ENCODE assay signal across 8 cellular contexts in the genomic region with DNA sequence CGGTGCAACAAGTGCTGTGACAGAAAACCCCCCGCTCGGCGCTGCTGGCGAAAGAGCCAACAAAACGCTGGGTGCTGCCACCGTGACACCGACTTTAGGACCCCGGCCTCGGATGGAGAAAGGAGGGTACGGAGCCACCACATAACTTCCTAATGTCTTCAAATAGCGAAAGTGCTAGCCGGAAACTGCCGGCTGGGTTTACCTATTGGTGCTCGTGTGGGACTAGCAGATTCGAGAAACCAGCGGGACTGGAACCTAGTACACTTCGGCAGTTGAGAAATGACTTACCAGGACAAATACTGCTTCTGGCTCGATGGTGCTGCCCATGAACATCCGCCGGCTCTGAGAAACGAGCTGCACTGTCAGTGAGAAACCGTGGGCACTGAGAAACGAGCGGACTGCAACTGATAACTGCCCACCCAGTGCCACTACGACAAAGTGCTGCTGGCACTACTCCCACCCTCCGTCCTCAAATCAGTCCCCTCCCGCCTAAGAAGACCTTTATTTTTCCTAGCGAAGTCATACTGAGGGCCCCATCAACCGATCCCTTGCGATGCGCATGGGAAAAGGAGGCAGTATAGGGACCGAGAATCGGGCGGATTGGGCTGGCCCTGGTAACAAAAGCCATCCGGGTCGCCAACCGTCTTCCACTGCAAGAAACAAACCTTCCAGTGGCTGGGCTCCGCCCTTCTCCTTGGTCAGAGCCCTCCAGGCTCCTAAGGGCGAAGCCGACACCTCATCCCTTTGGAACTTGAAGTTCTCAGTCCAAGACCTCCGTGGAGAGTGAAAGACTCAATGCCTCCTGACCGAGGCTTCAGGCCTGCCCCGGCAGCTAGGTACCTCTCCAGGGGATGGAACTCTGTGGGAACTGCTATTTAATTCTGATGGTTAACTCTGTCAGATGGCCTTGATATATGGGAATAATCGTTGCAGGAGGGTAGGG. TPM values are rescaled to one million over a fixed set of nuclear protein-coding genes. Genes with fewer than 3 reads are reported as not detected.
DNase-seq lines count a peak whose midpoint lies in the region; ATAC-seq and TF ChIP-seq lines count a peak whose summit lies in the region.

No MANE protein-coding gene starts in this region.

- DNase-seq in AG08396 (ENCODE audit: low spot score) (peak; percentile 73), NCI-H510A (lab: John Stamatoyannopoulos, UW) (peak; percentile 66), coronary artery (ENCODE audit: low spot score) (peak; percentile 90), left lung (peak; percentile 84 to 90)
- peak; percentile 84 to 92 for DNase-seq in activated CD4-positive, alpha-beta T cell treated with anti-CD3 and anti-CD28 coated beads for 4 hours
- DNase-seq in stimulated activated CD4-positive, alpha-beta T cell treated with anti-CD3 and anti-CD28 coated beads, Interleukin-2, amount 100 ng/mL, for 4 hours (ENCODE audit: low read depth): peak; percentile 79

- peaks cover 0 to 16% of the 10 kb centered on the region in 2 donors for H3K36me3 ChIP-seq in left lung

- peak overlapping the region; percentile 88 for H3K4me3 ChIP-seq in coronary artery
- peak overlapping the region; percentile 64 to 69 for H3K4me3 ChIP-seq in left lung

- H3K27ac ChIP-seq in coronary artery: peak overlapping the region; percentile 98 to 99
- peak overlapping the region; percentile 100 for H3K27ac ChIP-seq in left lung

- H3K4me1 ChIP-seq in left lung: peaks cover 16 to 48% of the 10 kb centered on the region in 2 donors

- H3K27me3 ChIP-seq in left lung: no peaks in the 10 kb centered on the region

- TF ChIP-seq CTCF in coronary artery (IDR thresholded peaks at IDR 0.05): no peak
- TF ChIP-seq CTCF in left lung (IDR thresholded peaks at IDR 0.05): no peak

- intact Hi-C loops in left lung (cut with DNase I): no loop called here

- no peaks in the 10 kb centered on the region for H3K9me3 ChIP-seq in left lung

- ATAC-seq in GM19023 (IDR thresholded peaks at IDR 0.05; ENCODE audit: unreplicated experiment) (peak; percentile 44), HG03354 (IDR thresholded peaks at IDR 0.05; ENCODE audit: poor library complexity, severe bottlenecking, unreplicated experiment) (peak; percentile 41), left lung (peak; percentile 79)

RNA-seq across cellular contexts. Expression of gene ANXA2R, which starts 27.0 kb away (rescaled TPM):
- 1 to 10 TPM; 2.3 to 2.9 TPM for total RNA-seq in left lung

RNA-seq across cellular contexts. Expression of gene ZNF131, which starts 53.6 kb away (rescaled TPM):
- 10 to 100 TPM; 23.4 to 33.1 TPM for total RNA-seq in left lung

Comparison
In these comparisons a context has a peak if more than half of its experiments do, and no peak if none do; other contexts are left out.
1. Peak in every context shown above with its lines: DNase-seq, ATAC-seq, H3K4me3 ChIP-seq and H3K27ac ChIP-seq.